8 cellular contexts compared by ENCODE assay signal in genomic region chr17:9987779-9988585, GRCh38.
DNase-seq lines count a peak whose midpoint lies in the region; ATAC-seq and TF ChIP-seq lines count a peak whose summit lies in the region.

No MANE protein-coding gene starts in this region.

- no peak for TF ChIP-seq EP300 in gastroesophageal sphincter (IDR thresholded peaks at IDR 0.05)

- WGBS in gastroesophageal sphincter (ENCODE audit: low coverage in 1 of 2), 2 donors = 58 to 81% methylated on average over 4 to 6 of the region's 7 CpGs

- H3K9me3 ChIP-seq in DOHH2 (ENCODE audit: control insufficient read depth, insufficient read depth, low read length) (no peaks in the 10 kb centered on the region), gastroesophageal sphincter (no peaks in the 10 kb centered on the region)

- TF ChIP-seq CTCF in DOHH2 (IDR thresholded peaks at IDR 0.05; ENCODE audit: low read depth, low read length, poor library complexity, severe bottlenecking) (peak; percentile 92), WI38 (IDR thresholded peaks at IDR 0.05; ENCODE audit: low read depth, low read length) (peak; percentile 75), gastroesophageal sphincter (IDR thresholded peaks at IDR 0.05) (peak in 3 of 4 experiments; percentile 48 to 72 (median 52))

- intact Hi-C loops in posterior vena cava (cut with DNase I) = loop anchor here in 1 of 2 donors (10.0 kb wide), 1 partner anchor 237 kb away; no protein-coding TSS in a partner anchor

- peak overlapping the region; percentile 26; the same call in 1 of the 2 replicates for H3K4me2 ChIP-seq in DOHH2 (ENCODE audit: low read length)

- H3K9me2 ChIP-seq in DOHH2 (replicated peaks; ENCODE audit: control insufficient read depth, low read length) = no peaks in the 10 kb centered on the region

- peak; percentile 78 for DNase-seq in posterior vena cava (ENCODE audit: low spot score)
- DNase-seq in NCI-H1417 treated with DMSO at 0.1 percent for 48 hours (lab: John Stamatoyannopoulos, UW) = no peak
- DNase-seq in NCI-H1436 (lab: John Stamatoyannopoulos, UW) = no peak

- H3K79me2 ChIP-seq in DOHH2 (ENCODE audit: control insufficient read depth, low read length) = no peaks in the 10 kb centered on the region

- H3K27me3 ChIP-seq in DOHH2 (ENCODE audit: control insufficient read depth, low read length) (no peaks in the 10 kb centered on the region), gastroesophageal sphincter (no peaks in the 10 kb centered on the region)

- H4K20me1 ChIP-seq in DOHH2 (ENCODE audit: control insufficient read depth, insufficient read depth, low read depth, low read length) = no peaks in the 10 kb centered on the region

- H3F3A ChIP-seq in DOHH2 (ENCODE audit: control insufficient read depth, insufficient read depth) = no peaks in the 10 kb centered on the region

- ATAC-seq in HG03175 (IDR thresholded peaks at IDR 0.05; ENCODE audit: unreplicated experiment) (peak; percentile 36), gastroesophageal sphincter (no peak), GM18505 (IDR thresholded peaks at IDR 0.05; ENCODE audit: unreplicated experiment) (no peak)

- no peak overlapping the region for H3K27ac ChIP-seq in DOHH2 (ENCODE audit: low read depth, low read length)
- no peak overlapping the region for H3K27ac ChIP-seq in gastroesophageal sphincter

- H3K4me3 ChIP-seq in DOHH2 (ENCODE audit: low read length) (0 out of 2 replicates have a peak overlapping the region, but pooled peaks have one; percentile 14), WI38 (ENCODE audit: low read depth, low read length) (no peak overlapping the region), gastroesophageal sphincter (no peak overlapping the region)

- TF ChIP-seq POLR2A in gastroesophageal sphincter (IDR thresholded peaks at IDR 0.05) (no peak), GM18505 (IDR thresholded peaks at IDR 0.05; ENCODE audit: borderline replicate concordance, extremely low read depth, insufficient read depth, insufficient read length) (no peak)

- H3K36me3 ChIP-seq in DOHH2 (ENCODE audit: control insufficient read depth, low read length) (no peaks in the 10 kb centered on the region), gastroesophageal sphincter (no peaks in the 10 kb centered on the region)

- H3K4me1 ChIP-seq in DOHH2 (ENCODE audit: control insufficient read depth, low read length) (peaks cover 2% of the 10 kb centered on the region; the same call in 1 of the 2 replicates), gastroesophageal sphincter (peaks cover 0 to 21% (median 0%) of the 10 kb centered on the region in 3 donors)
